ENCODE assay signal across 34 cellular contexts in the genomic region with DNA sequence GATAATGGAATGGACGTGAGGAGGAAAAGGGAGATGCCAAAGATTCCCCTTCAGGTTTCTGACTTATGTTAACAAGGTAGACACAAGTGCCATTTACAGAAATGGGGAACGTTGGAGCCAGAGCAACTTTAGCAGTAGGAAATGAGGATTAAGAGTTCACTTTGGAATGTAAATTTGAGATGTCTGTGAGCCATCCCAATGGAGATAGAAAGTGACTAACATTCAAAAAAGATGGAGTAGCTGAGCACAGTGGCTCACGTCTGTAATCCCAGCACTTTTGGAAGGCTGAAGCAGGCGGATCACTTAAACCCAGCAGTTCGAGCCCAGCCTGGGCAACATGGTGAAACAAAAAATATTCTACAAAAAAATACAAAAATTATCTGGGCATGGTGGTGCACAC.
"Had no signal": no experiment of that assay in that cellular context is flagged by ENCODE, and none has a peak within 500 bp of the region (broad histone marks: within the 10 kb centered on the region; RNA-seq: fewer than 3 reads in every experiment).

No MANE protein-coding gene starts in this region.

- H3K27ac ChIP-seq: ascending aorta, breast epithelium, Peyer's patch, SJSA1 had no signal

- H3K4me2 ChIP-seq: SK-N-SH had no signal

- ATAC-seq: activated CD4-positive, alpha-beta T cell treated with anti-CD3 and anti-CD28 coated beads for 36 hours; activated CD4-positive, CD25-positive, alpha-beta regulatory T cell treated with anti-CD3 and anti-CD28 coated beads, Interleukin-2, amount 50 U/mL, for 24 hours; activated CD8-positive, alpha-beta T cell treated with anti-CD3 and anti-CD28 coated beads, Interleukin-2, amount 10 ng/mL, durations not matched to agents 7 days and 5 days; activated T-cell treated with anti-CD3 and anti-CD28 coated beads, Interleukin-2, amount 50 U/mL, for 4 hours; activated T-helper 17 cell treated with anti-CD3 and anti-CD28 coated beads, Interleukin-2, amount 50 U/mL, for 72 hours; PC-3 had no signal

- H3K27me3 ChIP-seq: ascending aorta, breast epithelium, Peyer's patch, SJSA1 had no signal

- H3K9ac ChIP-seq: SK-N-SH had no signal

- H3K27me3 Mint-ChIP-seq: activated CD4-positive, alpha-beta T cell treated with anti-CD3 and anti-CD28 coated beads for 36 hours; activated CD4-positive, alpha-beta T cell treated with anti-CD3 and anti-CD28 coated beads, Interleukin-2, amount 10 ng/mL, durations not matched to agents 7 days and 5 days; activated naive CD4-positive, alpha-beta T cell treated with anti-CD3 and anti-CD28 coated beads, Interleukin-2, amount 50 U/mL, for 24 hours; activated naive CD8-positive, alpha-beta T cell treated with anti-CD3 and anti-CD28 coated beads, Interleukin-2, amount 10 ng/mL, durations not matched to agents 7 days and 5 days; activated T-helper 17 cell treated with anti-CD3 and anti-CD28 coated beads, Interleukin-2, amount 50 U/mL, for 72 hours had no signal

- H3K27ac Mint-ChIP-seq: activated CD4-positive, alpha-beta T cell treated with anti-CD3 and anti-CD28 coated beads for 36 hours; activated CD4-positive, alpha-beta T cell treated with anti-CD3 and anti-CD28 coated beads, Interleukin-2, amount 10 ng/mL, durations not matched to agents 7 days and 5 days; activated CD8-positive, alpha-beta T cell treated with anti-CD3 and anti-CD28 coated beads, Interleukin-2, amount 10 ng/mL, durations not matched to agents 7 days and 5 days; activated naive CD4-positive, alpha-beta T cell treated with anti-CD3 and anti-CD28 coated beads, Interleukin-2, amount 50 U/mL, for 24 hours; activated naive CD8-positive, alpha-beta T cell treated with anti-CD3 and anti-CD28 coated beads, Interleukin-2, amount 10 ng/mL, durations not matched to agents 7 days and 5 days; activated T-helper 17 cell treated with anti-CD3 and anti-CD28 coated beads, Interleukin-2, amount 50 U/mL, for 72 hours; T-helper 1 cell treated with Interleukin-12 subunit alpha and Interleukin-12 subunit beta and Interleukin-4 antibody, amounts not matched to agents 30 μg/mL and 1 μg/mL, for 36 hours; T-helper 2 cell treated with Interferon-gamma antibody and Interleukin-4, amounts not matched to agents 5 μg/mL and 100 μg/mL, for 36 hours had no signal

- DNase-seq: activated CD4-positive, alpha-beta T cell treated with anti-CD3 and anti-CD28 coated beads for 36 hours; activated CD4-positive, alpha-beta T cell treated with anti-CD3 and anti-CD28 coated beads, Interleukin-2, amount 10 ng/mL, durations not matched to agents 7 days and 5 days; activated CD4-positive, alpha-beta T cell treated with anti-CD3 and anti-CD28 coated beads, Interleukin-2, amount 50 U/mL, for 48 hours; activated CD8-positive, alpha-beta T cell treated with anti-CD3 and anti-CD28 coated beads, Interleukin-2, amount 10 ng/mL, durations not matched to agents 7 days and 5 days; activated effector memory CD4-positive, alpha-beta T cell treated with anti-CD3 and anti-CD28 coated beads, Interleukin-2, amount 50 U/mL, for 16 hours; activated naive CD4-positive, alpha-beta T cell treated with Interleukin-2 at 50 U/mL for 16 hours; activated naive CD8-positive, alpha-beta T cell treated with anti-CD3 and anti-CD28 coated beads, Interleukin-2, amount 10 ng/mL, durations not matched to agents 7 days and 5 days; activated T-cell treated with anti-CD3 and anti-CD28 coated beads, Interleukin-2, amount 50 U/mL, for 4 hours; amygdala; central memory CD4-positive, alpha-beta T cell; NCI-H1092 treated with DMSO at 0.1 percent for 48 hours; NCI-H1417; NCI-H146; NCI-H187; NCI-H2029 treated with DMSO at 0.1 percent for 48 hours; NCI-H2107; NCI-H2171; NCI-H510A; NCI-H526; NCI-H748 treated with DMSO at 0.1 percent for 48 hours; NK-92 treated with Interleukin-12 subunit alpha and Interleukin-12 subunit beta, amount 100 ng/mL, for 24 hours; PC-3; Peyer's patch; RPMI8226; SHP77 treated with DMSO at 0.1 percent for 48 hours; SK-N-SH had no signal

- H3K4me1 ChIP-seq: ascending aorta, breast epithelium, Peyer's patch, SJSA1 had no signal

- H3K36me3 ChIP-seq: ascending aorta, breast epithelium, Peyer's patch had no signal

- H3K9me3 ChIP-seq: SK-N-SH had no signal

- H3K4me3 Mint-ChIP-seq: activated CD4-positive, alpha-beta T cell treated with anti-CD3 and anti-CD28 coated beads for 36 hours; activated CD4-positive, alpha-beta T cell treated with anti-CD3 and anti-CD28 coated beads, Interleukin-2, amount 10 ng/mL, durations not matched to agents 7 days and 5 days; activated CD8-positive, alpha-beta T cell treated with anti-CD3 and anti-CD28 coated beads, Interleukin-2, amount 10 ng/mL, durations not matched to agents 7 days and 5 days; activated naive CD4-positive, alpha-beta T cell treated with anti-CD3 and anti-CD28 coated beads, Interleukin-2, amount 50 U/mL, for 24 hours; activated naive CD8-positive, alpha-beta T cell treated with anti-CD3 and anti-CD28 coated beads, Interleukin-2, amount 10 ng/mL, durations not matched to agents 7 days and 5 days; activated T-cell treated with anti-CD3 and anti-CD28 coated beads, Interleukin-2, amount 50 U/mL, for 4 hours; activated T-helper 17 cell treated with anti-CD3 and anti-CD28 coated beads, Interleukin-2, amount 50 U/mL, for 72 hours; T-helper 1 cell treated with Interleukin-12 subunit alpha and Interleukin-12 subunit beta and Interleukin-4 antibody, amounts not matched to agents 30 μg/mL and 1 μg/mL, for 36 hours; T-helper 2 cell treated with Interferon-gamma antibody and Interleukin-4, amounts not matched to agents 5 μg/mL and 100 μg/mL, for 36 hours had no signal

- H3K4me3 ChIP-seq: ascending aorta, breast epithelium, Peyer's patch, SJSA1 had no signal
